In the genomic region with DNA sequence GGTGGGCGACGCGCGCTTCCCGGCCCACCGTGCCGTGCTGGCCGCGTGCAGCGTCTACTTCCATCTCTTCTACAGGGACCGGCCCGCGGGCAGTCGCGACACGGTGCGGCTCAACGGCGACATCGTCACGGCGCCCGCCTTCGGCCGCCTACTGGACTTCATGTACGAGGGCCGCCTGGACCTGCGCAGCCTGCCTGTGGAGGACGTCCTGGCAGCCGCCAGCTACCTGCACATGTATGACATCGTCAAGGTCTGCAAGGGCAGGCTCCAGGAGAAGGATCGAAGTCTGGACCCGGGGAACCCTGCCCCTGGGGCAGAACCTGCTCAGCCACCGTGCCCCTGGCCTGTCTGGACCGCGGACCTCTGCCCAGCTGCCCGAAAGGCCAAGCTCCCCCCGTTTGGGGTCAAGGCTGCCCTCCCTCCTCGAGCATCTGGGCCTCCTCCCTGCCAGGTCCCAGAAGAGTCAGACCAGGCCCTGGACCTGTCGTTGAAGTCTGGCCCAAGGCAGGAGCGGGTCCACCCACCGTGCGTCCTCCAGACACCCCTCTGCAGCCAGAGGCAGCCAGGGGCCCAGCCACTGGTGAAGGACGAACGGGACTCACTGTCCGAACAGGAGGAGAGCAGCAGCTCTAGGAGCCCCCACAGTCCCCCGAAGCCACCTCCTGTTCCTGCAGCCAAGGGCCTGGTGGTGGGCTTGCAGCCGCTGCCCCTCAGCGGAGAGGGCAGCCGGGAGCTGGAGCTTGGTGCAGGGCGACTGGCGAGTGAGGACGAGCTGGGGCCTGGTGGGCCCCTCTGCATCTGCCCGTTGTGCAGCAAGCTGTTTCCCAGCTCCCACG, we compare ENCODE assay signal across 8 cellular contexts. TPM values are rescaled to one million over a fixed set of nuclear protein-coding genes. Genes with fewer than 3 reads are reported as not detected.
DNase-seq lines count a peak whose midpoint lies in the region; ATAC-seq, FAIRE-seq and TF ChIP-seq lines count a peak whose summit lies in the region.

No MANE protein-coding gene starts in this region.

- intact Hi-C loops in colonic mucosa (cut with DNase I): no loop called here

- no peaks in the 10 kb centered on the region for H3K9me3 ChIP-seq in Karpas-422 (ENCODE audit: low read length)
- H3K9me3 ChIP-seq in colonic mucosa: no peaks in the 10 kb centered on the region

- POLR2A ChIA-PET in BJ (lab: Charles Lee): no interaction called here

- peak overlapping the region; percentile 83 for H3K4me2 ChIP-seq in Karpas-422 (ENCODE audit: low read depth, low read length, poor library complexity, severe bottlenecking)

- H3K4me3 ChIP-seq in BJ (ENCODE audit: low read depth, low read length): peak overlapping the region; percentile 66
- peak overlapping the region; percentile 75 for H3K4me3 ChIP-seq in Karpas-422 (ENCODE audit: low read length)
- peak overlapping the region; percentile 80 for H3K4me3 ChIP-seq in colonic mucosa

- H3K9me2 ChIP-seq in Karpas-422 (replicated peaks; ENCODE audit: insufficient read depth, low read length): no peaks in the 10 kb centered on the region

- CTCF ChIA-PET in BJ (lab: Yijun Ruan, JAX): interaction anchor here (1.0 to 1.3 kb wide), 4 partner anchors 10 to 33 kb away, joined by 3 to 5 read pairs (median 4); no protein-coding TSS in a partner anchor

- H2AFZ ChIP-seq in Karpas-422 (ENCODE audit: low read length): no peak overlapping the region; the same call in 1 of the 2 replicates

- no peaks in the 10 kb centered on the region for H3K27me3 ChIP-seq in BJ (ENCODE audit: control insufficient read depth, insufficient read depth, low read length)
- H3K27me3 ChIP-seq in Karpas-422 (ENCODE audit: low read length): no peaks in the 10 kb centered on the region
- H3K27me3 ChIP-seq in colonic mucosa: no peaks in the 10 kb centered on the region

- FAIRE-seq in frontal cortex (lab: Jason Lieb, UNC): no peak

- H3K27me3 Mint-ChIP-seq in naive B cell: peaks cover 0 to 2% (median 0%) of the 10 kb centered on the region in 3 donors

- H3K4me1 ChIP-seq in Karpas-422 (ENCODE audit: low read length) (peaks cover 52% of the 10 kb centered on the region), colonic mucosa (peaks cover 17% of the 10 kb centered on the region)

- H3K27ac ChIP-seq in Karpas-422 (ENCODE audit: low read length): no peak overlapping the region
- peak overlapping the region; percentile 89 for H3K27ac ChIP-seq in colonic mucosa

- TF ChIP-seq CTCF in BJ (IDR thresholded peaks at IDR 0.05; ENCODE audit: insufficient read depth, low read depth, low read length): no peak
- TF ChIP-seq CTCF in colonic mucosa (IDR thresholded peaks at IDR 0.05): no peak

- ATAC-seq in naive B cell (ENCODE audit: low read depth in 2 of 2) (no peak), GM21528 (IDR thresholded peaks at IDR 0.05; ENCODE audit: low FRiP score, unreplicated experiment) (no peak)

- H3K36me3 Mint-ChIP-seq in naive B cell: no peaks in the 10 kb centered on the region

- H3K36me3 ChIP-seq in BJ (ENCODE audit: control insufficient read depth, insufficient read depth, low read length): peaks cover 1% of the 10 kb centered on the region; the same call in 1 of the 2 replicates
- no peaks in the 10 kb centered on the region for H3K36me3 ChIP-seq in Karpas-422 (ENCODE audit: insufficient read depth, low read length)
- no peaks in the 10 kb centered on the region for H3K36me3 ChIP-seq in colonic mucosa

- peaks cover 6% of the 10 kb centered on the region; the same call in 1 of the 2 replicates for H4K20me1 ChIP-seq in Karpas-422 (ENCODE audit: insufficient read depth, low read depth, low read length)

- DNase-seq in BJ (ENCODE audit: low read depth) (no peak), Karpas-422 (no peak), colonic mucosa (no peak), naive B cell (no peak), NOMO-1 treated with dmso at 0.1 percent for 144 hours (lab: John Stamatoyannopoulos, UW; ENCODE audit: unreplicated experiment) (no peak), epidermal melanocyte (ENCODE audit: insufficient read length, low spot score) (no peak), frontal cortex (ENCODE audit: low spot score in 2 of 2) (no peak)

- no peaks in the 10 kb centered on the region for H3K79me2 ChIP-seq in Karpas-422 (ENCODE audit: low read length)

- peak overlapping the region; percentile 58 for H3K9ac ChIP-seq in Karpas-422 (ENCODE audit: low read length)
- H3K9ac ChIP-seq in colonic mucosa (ENCODE audit: low read depth in 2 of 2, low read length in 2 of 2): peak overlapping the region; percentile 63 to 75

- no peaks in the 10 kb centered on the region for H3K9me3 Mint-ChIP-seq in naive B cell

- H3K4me3 Mint-ChIP-seq in naive B cell: peak overlapping the region; percentile 81 to 91 (median 88)

- H3K4me1 Mint-ChIP-seq in naive B cell: peaks cover 41 to 47% (median 43%) of the 10 kb centered on the region in 3 donors

- peak overlapping the region in 3 of 6 donors; percentile 81 to 95 (median 82) for H3K27ac Mint-ChIP-seq in naive B cell

RNA-seq across cellular contexts. Expression of gene ZBTB42, which starts 0.6 kb away (rescaled TPM):
- polyA plus RNA-seq in BJ (2011; rRNA removed): 1.9 and 2.7 TPM in 2 replicates
- polyA minus RNA-seq in BJ (2011; rRNA and poly(A)+ RNA removed): 2.0 and 3.7 TPM in 2 replicates
- total RNA-seq in Karpas-422 (2014; rRNA removed; shearing (Covaris generic); ENCODE audit: low replicate concordance): 0.45 and 2.6 TPM in 2 replicates
- total RNA-seq in colonic mucosa: 1 to 10 TPM; 6.6 to 7.0 TPM
- polyA plus RNA-seq in naive B cell (ENCODE audit: low read depth in 6 of 6): 1 to 10 TPM in 4 of 6 donors, under 1 TPM in 2; 0.84 to 1.9 (median 1.2) TPM
- total RNA-seq in frontal cortex: 0.41 TPM

RNA-seq across cellular contexts. Expression of gene AKT1, which starts 6.0 kb away (rescaled TPM):
- polyA plus RNA-seq in BJ (2011; rRNA removed) (152 and 226 TPM in 2 replicates), naive B cell (ENCODE audit: low read depth in 6 of 6) (10 to 100 TPM in 5 of 6 donors, 1 to 10 TPM in 1; 6.3 to 22.0 (median 14.1) TPM)
- 161 and 254 TPM in 2 replicates for polyA minus RNA-seq in BJ (2011; rRNA and poly(A)+ RNA removed)
- 70.4 and 127 TPM in 2 replicates for total RNA-seq in Karpas-422 (2014; rRNA removed; shearing (Covaris generic); ENCODE audit: low replicate concordance)
- total RNA-seq in colonic mucosa (100 to 1,000 TPM; 117 to 181 TPM), frontal cortex (130 TPM)

RNA-seq across cellular contexts. Expression of gene SIVA1, which starts 48.6 kb away (rescaled TPM):
- polyA plus RNA-seq in BJ (2011; rRNA removed): 83.5 and 116 TPM in 2 replicates
- polyA minus RNA-seq in BJ (2011; rRNA and poly(A)+ RNA removed): 8.5 and 9.5 TPM in 2 replicates
- 68.1 and 212 TPM in 2 replicates for total RNA-seq in Karpas-422 (2014; rRNA removed; shearing (Covaris generic); ENCODE audit: low replicate concordance)
- total RNA-seq in colonic mucosa: 100 to 1,000 TPM in 1 of 2 donors, 10 to 100 TPM in 1; 58.8 to 153 TPM
- 100 to 1,000 TPM; 191 to 266 (median 227) TPM for polyA plus RNA-seq in naive B cell (ENCODE audit: low read depth in 6 of 6)
- 20.4 TPM for total RNA-seq in frontal cortex
